Comparison of ENCODE assay signal across 8 cellular contexts in the genomic region with DNA sequence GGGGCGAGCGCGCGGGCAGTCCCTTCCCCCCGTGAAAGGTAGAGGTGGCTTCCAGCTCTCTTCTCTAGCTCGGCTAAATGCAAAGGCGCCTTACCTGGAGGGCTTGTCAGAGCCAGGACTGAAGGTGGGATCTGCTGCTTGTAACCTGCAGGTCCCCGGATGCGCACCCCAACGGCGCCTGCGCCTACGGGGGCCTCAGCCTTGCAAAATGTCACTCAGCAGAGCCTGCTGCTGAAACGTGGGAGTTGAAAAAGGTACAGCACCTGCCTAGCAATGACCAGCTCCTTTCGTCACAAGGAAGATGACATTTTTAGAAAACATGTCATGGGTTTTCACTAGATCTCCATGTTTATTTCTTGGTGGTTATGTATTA. TPM values are rescaled to one million over a fixed set of nuclear protein-coding genes. Genes with fewer than 3 reads are reported as not detected.
DNase-seq lines count a peak whose midpoint lies in the region; ATAC-seq, FAIRE-seq and TF ChIP-seq lines count a peak whose summit lies in the region.

No MANE protein-coding gene starts in this region.

- no peaks in the 10 kb centered on the region for H3K36me3 Mint-ChIP-seq in stimulated activated memory B cell treated with anti-CD40 and anti-IgM and Interleukin-4, amounts not matched to agents 10 μg/mL and 1 μg/mL and 100 μg/mL, for 72 hours

- TF ChIP-seq POLR2A in H1 (IDR thresholded peaks at IDR 0.05; ENCODE audit: control extremely low read depth in 1 of 2, low read depth in 2 of 2, low read length in 2 of 2), result no peak

- H4K5ac ChIP-seq in H1 (ENCODE audit: insufficient read length, low read depth, low read length), result no peak overlapping the region

- no peak for TF ChIP-seq EP300 in H1 (IDR thresholded peaks at IDR 0.05; ENCODE audit: borderline replicate concordance in 1 of 2, low read depth in 2 of 2, low read length in 2 of 2)

- H3K27me3 Mint-ChIP-seq in stimulated activated memory B cell treated with anti-CD40 and anti-IgM and Interleukin-4, amounts not matched to agents 10 μg/mL and 1 μg/mL and 100 μg/mL, for 72 hours, result no peaks in the 10 kb centered on the region

- no peak for TF ChIP-seq RAD21 in H1 (IDR thresholded peaks at IDR 0.05 in 1 of 2, conservative IDR thresholded peaks at IDR 0.05 in 1 of 2; ENCODE audit: low read depth in 2 of 2, low read length in 2 of 2)

- H3K4me3 ChIP-seq in H1 (ENCODE audit: extremely low read depth in 1 of 4, insufficient read depth in 2 of 4, low read depth in 3 of 4, low read length in 4 of 4), result peak overlapping the region; percentile 58 to 99 (median 88)

- H3K27me3 ChIP-seq in H1 (replicated peaks in 1 of 4; ENCODE audit: control insufficient read depth in 3 of 4, extremely low read depth in 1 of 4, insufficient read depth in 3 of 4, low read length in 3 of 4), result no peaks in the 10 kb centered on the region

- peaks cover 0 to 3% (median 0%) of the 10 kb centered on the region in 4 experiments; a peak in 2 of 7 replicates for H3K4me1 ChIP-seq in H1 (replicated peaks in 1 of 4; ENCODE audit: control insufficient read depth in 3 of 4, insufficient read depth in 4 of 4, low read length in 3 of 4)

- no peaks in the 10 kb centered on the region for H3K9me3 ChIP-seq in H1 (ENCODE audit: insufficient read depth in 2 of 2, low read depth in 1 of 2, low read length in 1 of 2)

- peak overlapping the region; percentile 85 to 94 for H3K4me2 ChIP-seq in H1 (ENCODE audit: insufficient read depth in 1 of 2, low read depth in 2 of 2, low read length in 2 of 2)

- POLR2A ChIA-PET in H1 (lab: Charles Lee; ENCODE audit: partially characterized antibody), result interaction anchor here (0.7 to 4.7 kb wide), 22 partner anchors 9 to 625 kb away, joined by 3 to 33 read pairs (median 4); a partner anchor contains a TSS

- peaks cover 0 to 4% of the 10 kb centered on the region in 2 experiments for H4K20me1 ChIP-seq in H1 (replicated peaks in 1 of 2; ENCODE audit: control insufficient read depth in 1 of 2, insufficient read depth in 2 of 2, low read length in 2 of 2)

- DNase-seq in GM18507 (ENCODE audit: extremely low spot score, insufficient read length, low read depth) (peak; percentile 33), NCI-H2107 treated with DMSO at 0.1 percent for 48 hours (lab: John Stamatoyannopoulos, UW; ENCODE audit: unreplicated experiment) (peak; percentile 16), H1 (ENCODE audit: low read depth in 1 of 2, low spot score in 2 of 2) (peak; percentile 27 to 74), myocyte (ENCODE audit: low read depth) (peak; percentile 24)
- DNase-seq in activated CD8-positive, alpha-beta memory T cell treated with anti-CD3 and anti-CD28 coated beads for 4 hours (ENCODE audit: low read depth in 2 of 2), result peak; percentile 51 to 56

- H3K56ac ChIP-seq in H1 (replicated peaks; ENCODE audit: insufficient read length, low read depth, low read length), result no peak overlapping the region

- H3K9ac ChIP-seq in H1 (replicated peaks in 1 of 4; ENCODE audit: extremely low read depth in 1 of 4, low read depth in 3 of 4, low read length in 3 of 4), result peak overlapping the region; percentile 79 to 95 (median 88)

- H3K14ac ChIP-seq in H1 (ENCODE audit: insufficient read length), result no peak overlapping the region

- peak overlapping the region; percentile 61; the same call in 1 of the 2 replicates for H2BK15ac ChIP-seq in H1 (ENCODE audit: low read length)

- no peak overlapping the region for H2BK12ac ChIP-seq in H1 (ENCODE audit: low read depth, low read length)

- peak overlapping the region; percentile 88 for H3K18ac ChIP-seq in H1 (ENCODE audit: extremely low read depth, low read length)

- 3% methylated on average over 11 of the region's 15 CpGs; no CpG with 5 or more reads in 1 of the 2 experiments for WGBS in H1 (ENCODE audit: extremely low coverage in 1 of 2, insufficient coverage in 1 of 2, insufficient read length in 1 of 2, insufficient replicate concordance in 2 of 2, low coverage in 1 of 2, low lambda C conversion rate in 2 of 2, missing lambda C conversion rate in 1 of 2), 2 experiments

- H3K23ac ChIP-seq in H1 (ENCODE audit: insufficient read length), result no peak overlapping the region

- H2AK5ac ChIP-seq in H1 (ENCODE audit: low read depth, low read length), result no peak overlapping the region

- no peak for TF ChIP-seq CTCF in 22Rv1 (IDR thresholded peaks at IDR 0.05)
- TF ChIP-seq CTCF in H1 (IDR thresholded peaks at IDR 0.05; ENCODE audit: control extremely low read depth in 1 of 3, insufficient read depth in 1 of 3, low read depth in 1 of 3, low read length in 3 of 3), result no peak

- H3K79me1 ChIP-seq in H1 (ENCODE audit: low read depth, low read length), result no peaks in the 10 kb centered on the region; the same call in 1 of the 2 replicates

- peak; percentile 26 for ATAC-seq in HG03039 (IDR thresholded peaks at IDR 0.05; ENCODE audit: unreplicated experiment)
- ATAC-seq in stimulated activated memory B cell treated with anti-CD40 and anti-IgM and Interleukin-4, amounts not matched to agents 10 μg/mL and 1 μg/mL and 100 μg/mL, for 72 hours, result peak; percentile 55

- CTCF ChIA-PET in H1 (lab: Charles Lee; ENCODE audit: partially characterized antibody), result interaction anchor here (0.6 to 2.0 kb wide), 7 partner anchors 15 to 104 kb away, joined by 3 to 8 read pairs (median 3); no protein-coding TSS in a partner anchor

- peak overlapping the region; percentile 95 for H3K27ac ChIP-seq in 22Rv1
- peak overlapping the region; percentile 78 for H3K27ac ChIP-seq in H1 (ENCODE audit: low read depth, low read length)

- H3K23me2 ChIP-seq in H1 (ENCODE audit: low read depth, low read length), result 0 out of 2 replicates have a peak, but pooled peaks cover 2% of the 10 kb centered on the region

- no peaks in the 10 kb centered on the region for H3K36me3 ChIP-seq in H1 (ENCODE audit: control insufficient read depth in 2 of 4, insufficient read depth in 4 of 4, low read length in 3 of 4)

- H4K8ac ChIP-seq in H1 (ENCODE audit: extremely low read depth, insufficient read depth, low read length), result 0 out of 2 replicates have a peak overlapping the region, but pooled peaks have one; percentile 94

- H3K4me1 Mint-ChIP-seq in stimulated activated memory B cell treated with anti-CD40 and anti-IgM and Interleukin-4, amounts not matched to agents 10 μg/mL and 1 μg/mL and 100 μg/mL, for 72 hours, result peaks cover 31% of the 10 kb centered on the region

- H3K4me3 Mint-ChIP-seq in stimulated activated memory B cell treated with anti-CD40 and anti-IgM and Interleukin-4, amounts not matched to agents 10 μg/mL and 1 μg/mL and 100 μg/mL, for 72 hours, result peak overlapping the region; percentile 78

- peaks cover 0 to 60% of the 10 kb centered on the region in 2 experiments; a peak in 3 of 4 replicates for H3K79me2 ChIP-seq in H1 (ENCODE audit: control insufficient read depth in 1 of 2, insufficient read depth in 2 of 2, low read length in 2 of 2)

- H2BK120ac ChIP-seq in H1 (replicated peaks; ENCODE audit: low read depth, low read length), result no peak overlapping the region

- H3K27ac Mint-ChIP-seq in stimulated activated memory B cell treated with anti-CD40 and anti-IgM and Interleukin-4, amounts not matched to agents 10 μg/mL and 1 μg/mL and 100 μg/mL, for 72 hours, result peak overlapping the region; percentile 87

- peak overlapping the region; percentile 44 for H4K91ac ChIP-seq in H1 (replicated peaks; ENCODE audit: insufficient read length, low read length)

- H3K4ac ChIP-seq in H1 (replicated peaks; ENCODE audit: insufficient read length, low read depth, low read length), result no peak overlapping the region

- FAIRE-seq in GM18507 (lab: Jason Lieb, UNC) (peak; percentile 64), H1 (lab: Jason Lieb, UNC) (no peak)

- H2AFZ ChIP-seq in H1 (ENCODE audit: low read length), result peak overlapping the region; percentile 8; the same call in 1 of the 2 replicates

- H2BK5ac ChIP-seq in H1 (ENCODE audit: low read depth, low read length), result peak overlapping the region; percentile 96

- H2BK20ac ChIP-seq in H1 (ENCODE audit: low read length), result no peak overlapping the region

- no peaks in the 10 kb centered on the region for H3K9me3 Mint-ChIP-seq in stimulated activated memory B cell treated with anti-CD40 and anti-IgM and Interleukin-4, amounts not matched to agents 10 μg/mL and 1 μg/mL and 100 μg/mL, for 72 hours

TF ChIP-seq in H1, 55 proteins besides CTCF, POLR2A, EP300 and RAD21:
- TF ChIP-seq, protein P1, sequence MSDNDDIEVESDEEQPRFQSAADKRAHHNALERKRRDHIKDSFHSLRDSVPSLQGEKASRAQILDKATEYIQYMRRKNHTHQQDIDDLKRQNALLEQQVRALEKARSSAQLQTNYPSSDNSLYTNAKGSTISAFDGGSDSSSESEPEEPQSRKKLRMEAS (IDR thresholded peaks at IDR 0.05), result no peak
- peak in 1 of 2 experiments; percentile 24; a peak in 1 of 4 replicates for TF ChIP-seq HDAC2 (IDR thresholded peaks at IDR 0.05; ENCODE audit: borderline replicate concordance in 1 of 2, low read depth in 2 of 2, low read length in 2 of 2)

RNA-seq across cellular contexts. Expression of a gene that starts 0.6 kb away (rescaled TPM):
- total RNA-seq in H1 (2021; fragmentation: NEBNext Ultra II Directional; extraction: Animal tissue kit (Norgen Biotek cat#: 25700)), result 15.9 and 17.0 TPM in 2 replicates
- polyA plus RNA-seq in H1 (2011; rRNA removed), result 2.7 and 2.9 TPM in 2 replicates
- polyA plus RNA-seq in H1 (2011; cell fraction: cytosol; rRNA removed), result 3.7 TPM
- polyA plus RNA-seq in H1 (2011; cell fraction: nucleus; rRNA removed), result 3.2 TPM
- 4.3 to 11.1 TPM (median 6.5 TPM) in 4 replicates for polyA plus RNA-seq in H1 (2012, experiment 1 of 2)
- 1.4 TPM for polyA plus RNA-seq in H1 (2012, experiment 2 of 2)
- 10.5 TPM for polyA plus RNA-seq in H1 (2013, experiment 1 of 2)
- polyA plus RNA-seq in H1 (2013, experiment 2 of 2), result 9.6 TPM
- polyA minus RNA-seq in H1 (2011; rRNA and poly(A)+ RNA removed), result 7.1 and 12.2 TPM in 2 replicates
- polyA minus RNA-seq in H1 (2011; cell fraction: cytosol; rRNA and poly(A)+ RNA removed), result 6.8 TPM
- 10.1 TPM for polyA minus RNA-seq in H1 (2011; cell fraction: nucleus; rRNA and poly(A)+ RNA removed)
- 4.5 and 4.9 TPM in 2 replicates for total RNA-seq in myocyte
- polyA plus RNA-seq in myocyte (2012), result 3.1 TPM

RNA-seq across cellular contexts. Expression of a gene that starts 0.8 kb away (rescaled TPM):
- total RNA-seq in H1 (2021; fragmentation: NEBNext Ultra II Directional; extraction: Animal tissue kit (Norgen Biotek cat#: 25700)), result 15.8 and 24.3 TPM in 2 replicates
- polyA plus RNA-seq in H1 (2011; rRNA removed), result 7.1 and 9.2 TPM in 2 replicates
- polyA plus RNA-seq in H1 (2011; cell fraction: cytosol; rRNA removed), result 9.5 TPM
- polyA plus RNA-seq in H1 (2011; cell fraction: nucleus; rRNA removed), result 10.5 TPM
- polyA plus RNA-seq in H1 (2012, experiment 1 of 2), result 6.1 to 12.2 TPM (median 8.7 TPM) in 4 replicates
- 2.7 TPM for polyA plus RNA-seq in H1 (2012, experiment 2 of 2)
- polyA plus RNA-seq in H1 (2013, experiment 1 of 2), result 18.1 TPM
- polyA plus RNA-seq in H1 (2013, experiment 2 of 2), result 14.0 TPM
- polyA minus RNA-seq in H1 (2011; rRNA and poly(A)+ RNA removed), result 19.8 and 27.6 TPM in 2 replicates
- 16.7 TPM for polyA minus RNA-seq in H1 (2011; cell fraction: cytosol; rRNA and poly(A)+ RNA removed)
- 35.6 TPM for polyA minus RNA-seq in H1 (2011; cell fraction: nucleus; rRNA and poly(A)+ RNA removed)
- 18.7 and 19.4 TPM in 2 replicates for total RNA-seq in myocyte
- polyA plus RNA-seq in myocyte (2012), result 5.7 TPM

Comparison
In these comparisons a context has a peak if more than half of its experiments do, and no peak if none do; other contexts are left out.
1. Peak in every context shown above with its lines: DNase-seq, ATAC-seq, H3K4me3 ChIP-seq and H3K27ac ChIP-seq.